ENCODE assay signal across 10 cellular contexts in the genomic region with DNA sequence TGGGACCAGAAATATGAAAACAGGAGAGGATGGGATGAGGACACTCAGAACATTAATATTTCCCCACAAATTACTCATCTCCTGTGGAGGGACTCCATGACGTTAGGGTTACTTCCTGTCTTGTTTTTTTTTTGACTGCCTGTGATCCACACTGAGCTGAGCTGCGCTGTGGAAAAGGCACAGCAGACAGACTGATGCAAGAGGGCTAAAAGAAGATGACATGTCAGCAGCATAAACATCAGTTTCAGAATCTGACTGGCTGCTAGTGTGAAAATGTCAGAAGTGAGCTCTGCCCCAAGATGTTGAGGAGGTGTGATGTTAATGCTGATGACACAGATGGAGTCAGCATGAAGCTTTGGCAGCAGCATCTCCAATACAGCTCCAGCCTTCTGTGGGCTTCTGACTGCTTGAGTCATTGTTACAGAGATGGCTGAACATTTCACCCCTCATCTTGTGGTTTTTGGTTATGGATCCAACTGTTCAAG.
DNase-seq lines count a peak whose midpoint lies in the region; ATAC-seq and FAIRE-seq lines count a peak whose summit lies in the region.
"Had no signal": no experiment of that assay in that cellular context is flagged by ENCODE, and none has a peak within 500 bp of the region (broad histone marks: within the 10 kb centered on the region; RNA-seq: fewer than 3 reads in every experiment).

No MANE protein-coding gene starts in this region.

- H3K27ac ChIP-seq in small intestine (ENCODE audit: low read depth in 1 of 2, low read length in 1 of 2) = no peak overlapping the region

- intact Hi-C loops in posterior vena cava (cut with DNase I) = no loop called here

- H3K4me1 ChIP-seq in small intestine (ENCODE audit: control insufficient read depth in 2 of 2, insufficient read depth in 1 of 2, low read depth in 1 of 2, low read length in 1 of 2) = no peaks in the 10 kb centered on the region

- WGBS in small intestine, 3 donors = 42 to 56% (median 49%) methylated on average over 2 of the region's 2 CpGs

- no peak for FAIRE-seq in small intestine (lab: Jason Lieb, UNC)

- no peaks in the 10 kb centered on the region for H3K27me3 ChIP-seq in small intestine (ENCODE audit: control insufficient read depth in 2 of 2, insufficient read depth in 2 of 2, low read length in 2 of 2)

- H3K36me3 ChIP-seq in small intestine (ENCODE audit: control insufficient read depth in 2 of 2, insufficient read depth in 2 of 2, low read length in 2 of 2) = no peaks in the 10 kb centered on the region

- no peaks in the 10 kb centered on the region for H3K9me3 ChIP-seq in small intestine (ENCODE audit: control insufficient read depth, low read depth)

- no peak for ATAC-seq in HG03045 (IDR thresholded peaks at IDR 0.05; ENCODE audit: unreplicated experiment)

- DNase-seq in GM03348 (ENCODE audit: low spot score) = peak; percentile 89
- peak; percentile 97 for DNase-seq in RPMI7951 (ENCODE audit: low read depth)
- peak; percentile 99 for DNase-seq in fibroblast of peridontal ligament (ENCODE audit: extremely low read depth)
- peak; percentile 79 for DNase-seq in posterior vena cava (ENCODE audit: low spot score)
- DNase-seq in SHP77 treated with DMSO at 0.1 percent for 48 hours (lab: John Stamatoyannopoulos, UW) = no peak
- no peak for DNase-seq in small intestine
- no peak for DNase-seq in SIG-M5 (lab: John Stamatoyannopoulos, UW)
- DNase-seq: hippocampal formation, NCI-H774 had no signal

- H3K4me3 ChIP-seq in small intestine (ENCODE audit: low read depth in 1 of 2, low read length in 2 of 2) = no peak overlapping the region

Comparison
In these comparisons a context has a peak if more than half of its experiments do, and no peak if none do; other contexts are left out.
1. DNase-seq: peak in GM03348 (single experiment), RPMI7951 (single experiment), fibroblast of peridontal ligament (single experiment) and posterior vena cava (single experiment); none in SHP77 treated with DMSO at 0.1 percent for 48 hours (single experiment), small intestine (single experiment) and SIG-M5 (single experiment).